Comparison of ENCODE assay signal across 9 cellular contexts in genomic region chr15:31327674-31328424, GRCh38. TPM values are rescaled to one million over a fixed set of nuclear protein-coding genes. Genes with fewer than 3 reads are reported as not detected.
A peak's percentile ranks its signal among the peaks of the same experiment; 100 is the strongest.
DNase-seq lines count a peak whose midpoint lies in the region; ATAC-seq and TF ChIP-seq lines count a peak whose summit lies in the region.
"Had no signal": no experiment of that assay in that cellular context is flagged by ENCODE, and none has a peak within 500 bp of the region (broad histone marks: within the 10 kb centered on the region; RNA-seq: fewer than 3 reads in every experiment).

No MANE protein-coding gene starts in this region.

- DNase-seq in CD14-positive monocyte (ENCODE audit: low spot score) (peak; percentile 60), H9 (no peak), OCI-M1 (lab: John Stamatoyannopoulos, UW) (peak; percentile 46), activated gamma-delta T cell treated with Interleukin-2 at 50 U/mL for 16 hours (peak; percentile 77), germinal center (ENCODE audit: low spot score) (peak; percentile 60), osteoblast (ENCODE audit: insufficient read length, low spot score, missing footprints) (peak; percentile 95), transverse colon (peak; percentile 82)

- H3K4me2 ChIP-seq in H9 (ENCODE audit: insufficient read depth, insufficient read length, low read length) (peak overlapping the region; percentile 21), osteoblast (ENCODE audit: insufficient read depth, low read length) (peak overlapping the region; percentile 94)
- H3K4me2 ChIP-seq: PC-9 had no signal

- H3K14ac ChIP-seq in H9 (ENCODE audit: insufficient read depth, low read length): no peak overlapping the region

- no peak overlapping the region for H4K91ac ChIP-seq in H9 (ENCODE audit: insufficient read length, low read depth, low read length)

- no peak overlapping the region for H3K56ac ChIP-seq in H9 (ENCODE audit: insufficient read length, low read depth, low read length)

- peak overlapping the region; percentile 90 to 94 for H3K4me3 Mint-ChIP-seq in CD14-positive monocyte
- H3K4me3 Mint-ChIP-seq in H9: peak overlapping the region; percentile 78 to 95

- H3K9me3 ChIP-seq in H9 (ENCODE audit: control insufficient read depth, low read depth, low read length): no peaks in the 10 kb centered on the region
- H3K9me3 ChIP-seq in osteoblast (ENCODE audit: low read depth, low read length): no peaks in the 10 kb centered on the region
- H3K9me3 ChIP-seq in transverse colon: no peaks in the 10 kb centered on the region

- no peak overlapping the region for H3K9ac ChIP-seq in H9 (ENCODE audit: extremely low read depth, insufficient read length, low read length)

- in situ Hi-C loops in transverse colon (cut with MboI; ENCODE audit: low pct_ligation_motif_present in 1 of 4, low pct_unique_long_range_greater_than_20kb in 1 of 4, low sequenced_read_pairs in 3 of 4): loop anchor here in 1 of 4 donors (10.0 kb wide), 1 partner anchor 113 kb away; no protein-coding TSS in a partner anchor

- no peak overlapping the region for H2BK12ac ChIP-seq in H9 (ENCODE audit: insufficient read length, low read depth, low read length)

- peaks cover 67% of the 10 kb centered on the region for H3K4me1 Mint-ChIP-seq in CD14-positive monocyte
- H3K4me1 Mint-ChIP-seq in H9: peaks cover 46 to 49% of the 10 kb centered on the region in 2 experiments

- no peak overlapping the region for H3T11ph ChIP-seq in H9 (ENCODE audit: low read length)

- no peak overlapping the region for H2BK15ac ChIP-seq in H9 (ENCODE audit: low read depth, low read length)

- peak; percentile 30 for TF ChIP-seq EP300 in transverse colon (IDR thresholded peaks at IDR 0.05; ENCODE audit: low read depth)

- no peak overlapping the region for H3K27ac ChIP-seq in H9 (ENCODE audit: insufficient read length, low read depth, low read length)
- peak overlapping the region; percentile 75 for H3K27ac ChIP-seq in osteoblast (ENCODE audit: low read depth, low read length)
- H3K27ac ChIP-seq in transverse colon: peak overlapping the region; percentile 98 to 100 (median 100)
- H3K27ac ChIP-seq: PC-9 had no signal

- H3K36me3 ChIP-seq in osteoblast (ENCODE audit: insufficient read depth, low read length): no peaks in the 10 kb centered on the region
- no peaks in the 10 kb centered on the region for H3K36me3 ChIP-seq in transverse colon

- H3K23me2 ChIP-seq in H9 (ENCODE audit: insufficient read length, low read depth, low read length, poor library complexity, severe bottlenecking): peaks cover 13% of the 10 kb centered on the region

- H3K36me3 Mint-ChIP-seq in CD14-positive monocyte (peaks cover 17 to 23% of the 10 kb centered on the region in 2 donors), H9 (ENCODE audit: insufficient read depth in 1 of 3, low read depth in 3 of 3) (peaks cover 0 to 10% (median 2%) of the 10 kb centered on the region in 3 experiments; a peak in 2 of 7 replicates)

- no peak overlapping the region for H3K4ac ChIP-seq in H9 (ENCODE audit: low read depth, low read length)

- no peak overlapping the region for H4K5ac ChIP-seq in H9 (ENCODE audit: insufficient read length, low read depth, low read length)

- intact Hi-C loops in CD14-positive monocyte (cut with micrococcal nuclease): loop anchor here (1.0 to 5.0 kb wide), 6 partner anchors 34 to 336 kb away; partner anchors contain the start of gene MTMR10 (in 1 of the 2)
- intact Hi-C loops in transverse colon (cut with DNase I; ENCODE audit: low total_unique reads): loop anchor here (5.0 kb wide), 1 partner anchor 111 kb away; no protein-coding TSS in a partner anchor

- H2BK120ac ChIP-seq in H9 (ENCODE audit: low read depth, low read length, poor library complexity, severe bottlenecking): no peak overlapping the region

- WGBS in H9 (ENCODE audit: extremely low coverage, insufficient read length, low lambda C conversion rate): no CpG with 5 or more reads among the region's 107 CpGs
- 1% methylated on average over 41 of the region's 107 CpGs; no CpG with 5 or more reads in 1 of the 2 donors for WGBS in transverse colon (ENCODE audit: low coverage in 1 of 2), 2 donors

- H2AFZ ChIP-seq in H9 (ENCODE audit: low read length) (no peak overlapping the region), osteoblast (ENCODE audit: low read length) (peak overlapping the region; percentile 51)
- H2AFZ ChIP-seq: PC-9 had no signal

- H4K8ac ChIP-seq in H9 (replicated peaks; ENCODE audit: insufficient read length, low read depth, low read length): no peak overlapping the region

- H3K18ac ChIP-seq in H9 (ENCODE audit: insufficient read length, low read depth, low read length): no peak overlapping the region

- H3K27me3 ChIP-seq in H9 (ENCODE audit: insufficient read depth, low read length) (0 out of 2 replicates have a peak, but pooled peaks cover 2% of the 10 kb centered on the region), osteoblast (ENCODE audit: insufficient read depth, low read length) (no peaks in the 10 kb centered on the region), transverse colon (no peaks in the 10 kb centered on the region)

- peaks cover 3% of the 10 kb centered on the region for H3K79me1 ChIP-seq in H9 (ENCODE audit: insufficient read depth, low read depth, low read length, poor library complexity, severe bottlenecking)

- H3K4me1 ChIP-seq in H9 (ENCODE audit: insufficient read depth, low read length) (peaks cover 3% of the 10 kb centered on the region; the same call in 1 of the 2 replicates), osteoblast (ENCODE audit: insufficient read depth, low read length) (peaks cover 16% of the 10 kb centered on the region), transverse colon (peaks cover 26 to 55% (median 49%) of the 10 kb centered on the region in 4 donors)

- TF ChIP-seq POLR2A in transverse colon (IDR thresholded peaks at IDR 0.05): peak; percentile 60

- no peak for TF ChIP-seq CTCF in CD14-positive monocyte (IDR thresholded peaks at IDR 0.05)
- TF ChIP-seq CTCF in H9 (conservative IDR thresholded peaks at IDR 0.05): 0 out of 3 replicates have a peak, but pooled peaks have one; percentile 12
- TF ChIP-seq CTCF in osteoblast (IDR thresholded peaks at IDR 0.05; ENCODE audit: extremely low read depth, low read depth, low read length): no peak
- peak in 1 of 5 experiments; percentile 8 for TF ChIP-seq CTCF in transverse colon (IDR thresholded peaks at IDR 0.05)

- H2BK20ac ChIP-seq in H9 (ENCODE audit: low read depth, low read length, poor library complexity, severe bottlenecking): no peak overlapping the region

- H3K79me2 ChIP-seq in H9 (ENCODE audit: insufficient read depth, low read length): peaks cover 13% of the 10 kb centered on the region
- H3K79me2 ChIP-seq in osteoblast (ENCODE audit: insufficient read depth, low read length): peaks cover 52% of the 10 kb centered on the region

- no peaks in the 10 kb centered on the region for H4K20me1 ChIP-seq in H9 (ENCODE audit: control insufficient read depth, insufficient read depth, insufficient read length)
- peaks cover 27% of the 10 kb centered on the region for H4K20me1 ChIP-seq in osteoblast (ENCODE audit: insufficient read depth, low read length)

- no peak overlapping the region for H2BK5ac ChIP-seq in H9 (ENCODE audit: insufficient read length, low read length)

- H3K27ac Mint-ChIP-seq in CD14-positive monocyte (peak overlapping the region; percentile 80 to 93 (median 88)), H9 (no peak overlapping the region)

- ATAC-seq in GM21576 (IDR thresholded peaks at IDR 0.05; ENCODE audit: unreplicated experiment): no peak

- no peak overlapping the region for H3K23ac ChIP-seq in H9 (ENCODE audit: insufficient read length, low read depth, low read length)

- H3K4me3 ChIP-seq in osteoblast (ENCODE audit: insufficient read depth, low read length) (peak overlapping the region; percentile 89), transverse colon (peak overlapping the region; percentile 49 to 94 (median 87))
- H3K4me3 ChIP-seq: PC-9 had no signal

- H3K9me3 Mint-ChIP-seq in CD14-positive monocyte (no peaks in the 10 kb centered on the region), H9 (no peaks in the 10 kb centered on the region; a peak in 1 of 5 replicates)

- H3K27me3 Mint-ChIP-seq in CD14-positive monocyte (ENCODE audit: low read depth in 3 of 3): peaks cover 0 to 1% (median 0%) of the 10 kb centered on the region in 3 donors
- H3K27me3 Mint-ChIP-seq in H9 (ENCODE audit: low read depth): peaks cover 19% of the 10 kb centered on the region

- H2AK5ac ChIP-seq in H9 (ENCODE audit: insufficient read length, low read length): no peak overlapping the region

RNA-seq across cellular contexts. Expression of gene KLF13, which starts 1.2 kb away (rescaled TPM):
- 10 to 100 TPM; 22.5 to 28.0 TPM for polyA plus RNA-seq in CD14-positive monocyte
- total RNA-seq in H9 (2021): 30.6 and 33.4 TPM in 2 replicates
- total RNA-seq in osteoblast: 53.3 and 58.6 TPM in 2 replicates
- 10 to 100 TPM; 39.0 to 81.2 (median 68.8) TPM for total RNA-seq in transverse colon

Comparison
In these comparisons a context has a peak if more than half of its experiments do, and no peak if none do; other contexts are left out.
1. H3K27ac Mint-ChIP-seq: peak in CD14-positive monocyte (7 of 7); none in H9 (0 of 3).